1 cellular context compared by ENCODE assay signal in the genomic region with DNA sequence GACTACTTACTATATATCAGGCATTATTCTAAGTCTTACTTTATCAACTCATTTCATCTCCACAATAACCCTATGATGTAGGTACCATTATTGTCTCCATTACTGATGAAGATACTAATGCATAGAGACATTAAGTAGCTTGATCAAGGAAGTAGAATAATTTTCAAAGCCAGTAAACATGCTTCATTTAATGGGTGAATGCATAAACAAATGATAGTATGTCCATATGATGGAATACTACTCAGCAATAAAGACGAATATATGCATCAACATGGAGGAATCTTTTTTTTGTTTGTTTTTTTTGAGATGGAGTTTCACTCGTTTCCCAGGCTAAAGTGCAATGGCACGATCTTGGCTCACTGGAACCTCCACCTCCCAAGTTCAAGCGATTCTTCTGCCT.
TF ChIP-seq lines count a peak whose summit lies in the region.

No MANE protein-coding gene starts in this region.

TF ChIP-seq in SK-N-SH, 30 proteins besides CTCF, POLR2A, EP300 and RAD21 (continued from another document):
- TF ChIP-seq, protein P1, sequence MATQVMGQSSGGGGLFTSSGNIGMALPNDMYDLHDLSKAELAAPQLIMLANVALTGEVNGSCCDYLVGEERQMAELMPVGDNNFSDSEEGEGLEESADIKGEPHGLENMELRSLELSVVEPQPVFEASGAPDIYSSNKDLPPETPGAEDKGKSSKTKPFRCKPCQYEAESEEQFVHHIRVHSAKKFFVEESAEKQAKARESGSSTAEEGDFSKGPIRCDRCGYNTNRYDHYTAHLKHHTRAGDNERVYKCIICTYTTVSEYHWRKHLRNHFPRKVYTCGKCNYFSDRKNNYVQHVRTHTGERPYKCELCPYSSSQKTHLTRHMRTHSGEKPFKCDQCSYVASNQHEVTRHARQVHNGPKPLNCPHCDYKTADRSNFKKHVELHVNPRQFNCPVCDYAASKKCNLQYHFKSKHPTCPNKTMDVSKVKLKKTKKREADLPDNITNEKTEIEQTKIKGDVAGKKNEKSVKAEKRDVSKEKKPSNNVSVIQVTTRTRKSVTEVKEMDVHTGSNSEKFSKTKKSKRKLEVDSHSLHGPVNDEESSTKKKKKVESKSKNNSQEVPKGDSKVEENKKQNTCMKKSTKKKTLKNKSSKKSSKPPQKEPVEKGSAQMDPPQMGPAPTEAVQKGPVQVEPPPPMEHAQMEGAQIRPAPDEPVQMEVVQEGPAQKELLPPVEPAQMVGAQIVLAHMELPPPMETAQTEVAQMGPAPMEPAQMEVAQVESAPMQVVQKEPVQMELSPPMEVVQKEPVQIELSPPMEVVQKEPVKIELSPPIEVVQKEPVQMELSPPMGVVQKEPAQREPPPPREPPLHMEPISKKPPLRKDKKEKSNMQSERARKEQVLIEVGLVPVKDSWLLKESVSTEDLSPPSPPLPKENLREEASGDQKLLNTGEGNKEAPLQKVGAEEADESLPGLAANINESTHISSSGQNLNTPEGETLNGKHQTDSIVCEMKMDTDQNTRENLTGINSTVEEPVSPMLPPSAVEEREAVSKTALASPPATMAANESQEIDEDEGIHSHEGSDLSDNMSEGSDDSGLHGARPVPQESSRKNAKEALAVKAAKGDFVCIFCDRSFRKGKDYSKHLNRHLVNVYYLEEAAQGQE (IDR thresholded peaks at IDR 0.05; ENCODE audit: low read depth, low read length): no peak
- TF ChIP-seq ZBTB33 (IDR thresholded peaks at IDR 0.05; ENCODE audit: borderline replicate concordance, low read depth) (no peak), RCOR1 (IDR thresholded peaks at IDR 0.05; ENCODE audit: low read length) (no peak)
